ENCODE assay signal across 8 cellular contexts in genomic region chr15:52652984-52653383, GRCh38. TPM values are rescaled to one million over a fixed set of nuclear protein-coding genes. Genes with fewer than 3 reads are reported as not detected.
A peak's percentile ranks its signal among the peaks of the same experiment; 100 is the strongest.
DNase-seq lines count a peak whose midpoint lies in the region; ATAC-seq and TF ChIP-seq lines count a peak whose summit lies in the region.
"Had no signal": no experiment of that assay in that cellular context is flagged by ENCODE, and none has a peak within 500 bp of the region (broad histone marks: within the 10 kb centered on the region; RNA-seq: fewer than 3 reads in every experiment).

No MANE protein-coding gene starts in this region.

- no peak overlapping the region for H3K9ac ChIP-seq in HUES64 (ENCODE audit: low read depth, low read length)

- H3K36me3 Mint-ChIP-seq in endothelial cell (ENCODE audit: low read depth, unreplicated experiment) = no peaks in the 10 kb centered on the region

- H3K4me1 Mint-ChIP-seq in endothelial cell (ENCODE audit: unreplicated experiment) = peaks cover 8% of the 10 kb centered on the region

- H3K27ac ChIP-seq in HUES64 (ENCODE audit: low read depth, low read length) (peak overlapping the region; percentile 24; the same call in 1 of the 2 replicates), layer of hippocampus (ENCODE audit: low read depth, low read length) (peak overlapping the region; percentile 39), thoracic aorta (peak overlapping the region; percentile 29 to 65)

- H3K27me3 Mint-ChIP-seq in endothelial cell (ENCODE audit: unreplicated experiment) = peaks cover 1% of the 10 kb centered on the region

- no peak for ATAC-seq in thoracic aorta (ENCODE audit: insufficient number of reproducible peaks, low FRiP score, low read depth)

- H3K27me3 ChIP-seq in HUES64 (ENCODE audit: insufficient read depth, low read length) (no peaks in the 10 kb centered on the region), layer of hippocampus (ENCODE audit: control insufficient read depth, insufficient read depth, low read length) (no peaks in the 10 kb centered on the region), thoracic aorta (replicated peaks; ENCODE audit: insufficient read depth) (no peaks in the 10 kb centered on the region)

- H3K36me3 ChIP-seq in HUES64 (ENCODE audit: insufficient read depth, low read length) (no peaks in the 10 kb centered on the region), thoracic aorta (no peaks in the 10 kb centered on the region)

- no peak overlapping the region for H3K4me3 Mint-ChIP-seq in endothelial cell (ENCODE audit: unreplicated experiment)

- no peaks in the 10 kb centered on the region for H3K9me3 Mint-ChIP-seq in endothelial cell (ENCODE audit: unreplicated experiment)

- H3K4me1 ChIP-seq in HUES64 (ENCODE audit: insufficient read depth, low read length) (peaks cover 26% of the 10 kb centered on the region), thoracic aorta (ENCODE audit: control insufficient read depth in 1 of 2, low read depth in 2 of 2) (peaks cover 30 to 36% of the 10 kb centered on the region in 2 donors)

- no peak overlapping the region for H3K27ac Mint-ChIP-seq in endothelial cell (ENCODE audit: unreplicated experiment)

- no peak for TF ChIP-seq POLR2A in erythroblast (IDR thresholded peaks at IDR 0.05; ENCODE audit: low read length)

- WGBS in HUES64 = 86% methylated on average over 2 of the region's 5 CpGs

- H3K4me3 ChIP-seq in HUES64 (ENCODE audit: low read length) = no peak overlapping the region
- no peak overlapping the region for H3K4me3 ChIP-seq in thoracic aorta

- H3K9me3 ChIP-seq in HUES64 (ENCODE audit: insufficient read depth, low read depth, low read length) = no peaks in the 10 kb centered on the region
- H3K9me3 ChIP-seq in thoracic aorta = no peaks in the 10 kb centered on the region

- peak; percentile 69 for DNase-seq in astrocyte of the hippocampus (ENCODE audit: low read depth, low spot score)
- no peak for DNase-seq in thoracic aorta (ENCODE audit: low spot score)
- no peak for DNase-seq in OCI-M1 (lab: John Stamatoyannopoulos, UW)
- no peak for DNase-seq in erythroblast (lab: John Stamatoyannopoulos, UW)
- no peak for DNase-seq in endothelial cell (ENCODE audit: low spot score)
- DNase-seq: cerebellar nuclear complex had no signal

- TF ChIP-seq CTCF in thoracic aorta (IDR thresholded peaks at IDR 0.05) (no peak), endothelial cell (IDR thresholded peaks at IDR 0.05; ENCODE audit: unreplicated experiment) (no peak)

RNA-seq across cellular contexts. Expression of gene ATOSA, which starts 26.2 kb away (rescaled TPM):
- 3.6 TPM for polyA plus RNA-seq in HUES64 (2013, experiment 1 of 2)
- polyA plus RNA-seq in HUES64 (2013, experiment 2 of 2) = 5.8 TPM
- total RNA-seq in thoracic aorta = 10 to 100 TPM; 47.8 to 59.4 TPM
- total RNA-seq in endothelial cell (ENCODE audit: unreplicated experiment) = 24.6 TPM
